In the genomic region with DNA sequence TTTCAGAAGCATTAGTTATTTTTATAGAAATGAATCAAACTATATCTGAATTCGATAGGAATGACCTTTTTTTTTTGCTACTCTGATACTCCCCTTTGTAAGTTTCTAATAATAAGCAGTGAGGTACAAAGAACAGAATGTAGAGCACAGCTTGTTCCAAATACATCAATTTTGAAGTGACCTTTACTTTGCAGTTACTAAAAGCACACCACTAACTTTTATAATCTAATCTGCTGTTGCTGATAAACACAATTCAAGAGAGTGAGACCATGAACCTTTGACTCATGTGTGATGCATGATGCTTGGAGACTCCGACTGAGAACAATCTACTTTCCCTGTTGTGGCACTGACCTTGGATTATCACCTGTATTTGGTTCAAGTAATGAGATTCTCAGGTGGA, we compare ENCODE assay signal across 27 cellular contexts.
"Had no signal": no experiment of that assay in that cellular context is flagged by ENCODE, and none has a peak within 500 bp of the region (broad histone marks: within the 10 kb centered on the region; RNA-seq: fewer than 3 reads in every experiment).

No MANE protein-coding gene starts in this region.

- H3K4me1 ChIP-seq: esophagus squamous epithelium, gastrocnemius medialis, stomach, suprapubic skin, transverse colon had no signal

- H3K27me3 ChIP-seq: esophagus squamous epithelium, gastrocnemius medialis, stomach, suprapubic skin, transverse colon had no signal

- DNase-seq: activated CD4-positive, alpha-beta memory T cell treated with anti-CD3 and anti-CD28 coated beads, Interleukin-2, amount 10 ng/mL, durations not matched to agents 7 days and 5 days; activated CD4-positive, alpha-beta T cell treated with anti-CD3 and anti-CD28 coated beads, Interleukin-2, amount 10 ng/mL, durations not matched to agents 24 days and 14 days; activated CD4-positive, CD25-positive, alpha-beta regulatory T cell treated with anti-CD3 and anti-CD28 coated beads, Interleukin-2, amount 50 U/mL, for 72 hours; activated CD8-positive, alpha-beta memory T cell treated with anti-CD3 and anti-CD28 coated beads, Interleukin-2, amount 50 U/mL, for 48 hours; activated gamma-delta T cell; activated naive CD4-positive, alpha-beta T cell treated with anti-CD3 and anti-CD28 coated beads, Interleukin-2, amount 50 U/mL, for 16 hours; activated T-cell treated with anti-CD3 and anti-CD28 coated beads, Interleukin-2, amount 50 U/mL, for 24 hours; amniotic stem cell; dermis blood vessel endothelial cell; effector CD4-positive, alpha-beta T cell; esophagus squamous epithelium; gastrocnemius medialis; mucosa of descending colon; stimulated activated CD4-positive, alpha-beta T cell treated with anti-CD3 and anti-CD28 coated beads, Interleukin-1b, Interleukin-23, amount 100 ng/mL, for 48 hours; stimulated activated CD4-positive, alpha-beta T cell treated with anti-CD3 and anti-CD28 coated beads, Interleukin-4, amount 100 ng/mL, for 4 hours; stimulated activated CD8-positive, alpha-beta memory T cell treated with anti-CD3 and anti-CD28 coated beads, Interleukin-4, amount 100 ng/mL, for 48 hours; stomach; T-helper 2 cell; transverse colon had no signal

- H3K9me3 ChIP-seq: gastrocnemius medialis, mucosa of descending colon, suprapubic skin, transverse colon had no signal

- H3K4me1 Mint-ChIP-seq: activated CD4-positive, alpha-beta memory T cell treated with anti-CD3 and anti-CD28 coated beads, Interleukin-2, amount 10 ng/mL, durations not matched to agents 7 days and 5 days; activated CD4-positive, alpha-beta T cell treated with anti-CD3 and anti-CD28 coated beads, Interleukin-2, amount 10 ng/mL, durations not matched to agents 24 days and 14 days; central memory CD8-positive, alpha-beta T cell; stimulated activated memory B cell treated with anti-CD40 and anti-IgM and Interleukin-4, amounts not matched to agents 10 μg/mL and 1 μg/mL and 100 μg/mL, for 72 hours had no signal

- H3K27me3 Mint-ChIP-seq: activated CD4-positive, alpha-beta memory T cell treated with anti-CD3 and anti-CD28 coated beads, Interleukin-2, amount 10 ng/mL, durations not matched to agents 7 days and 5 days; activated CD4-positive, alpha-beta T cell treated with anti-CD3 and anti-CD28 coated beads, Interleukin-2, amount 10 ng/mL, durations not matched to agents 24 days and 14 days; natural killer cell treated with Interleukin-12 subunit alpha and Interleukin-12 subunit beta and Interleukin-15 and Interleukin-18, amount 100 ng/mL, for 72 hours; stimulated activated memory B cell treated with anti-CD40 and anti-IgM and Interleukin-4, amounts not matched to agents 10 μg/mL and 1 μg/mL and 100 μg/mL, for 72 hours had no signal

- H3K27ac ChIP-seq: esophagus squamous epithelium, gastrocnemius medialis, skin epidermis, suprapubic skin, transverse colon had no signal

- H3K4me3 Mint-ChIP-seq: activated CD4-positive, alpha-beta memory T cell treated with anti-CD3 and anti-CD28 coated beads, Interleukin-2, amount 10 ng/mL, durations not matched to agents 7 days and 5 days; activated CD4-positive, alpha-beta T cell treated with anti-CD3 and anti-CD28 coated beads, Interleukin-2, amount 10 ng/mL, durations not matched to agents 24 days and 14 days; activated T-cell treated with anti-CD3 and anti-CD28 coated beads, Interleukin-2, amount 50 U/mL, for 24 hours; central memory CD8-positive, alpha-beta T cell; natural killer cell treated with Interleukin-12 subunit alpha and Interleukin-12 subunit beta and Interleukin-15 and Interleukin-18, amount 100 ng/mL, for 72 hours; stimulated activated memory B cell treated with anti-CD40 and anti-IgM and Interleukin-4, amounts not matched to agents 10 μg/mL and 1 μg/mL and 100 μg/mL, for 72 hours had no signal

- H3K36me3 ChIP-seq: esophagus squamous epithelium, gastrocnemius medialis, stomach, suprapubic skin, transverse colon had no signal

- H3K4me3 ChIP-seq: esophagus squamous epithelium, gastrocnemius medialis, lung, mucosa of descending colon, skin epidermis, stomach, suprapubic skin, transverse colon had no signal

- H3K9me3 Mint-ChIP-seq: activated CD4-positive, alpha-beta T cell treated with anti-CD3 and anti-CD28 coated beads, Interleukin-2, amount 10 ng/mL, durations not matched to agents 24 days and 14 days; central memory CD8-positive, alpha-beta T cell had no signal

- H3K36me3 Mint-ChIP-seq: natural killer cell treated with Interleukin-12 subunit alpha and Interleukin-12 subunit beta and Interleukin-15 and Interleukin-18, amount 100 ng/mL, for 72 hours; stimulated activated memory B cell treated with anti-CD40 and anti-IgM and Interleukin-4, amounts not matched to agents 10 μg/mL and 1 μg/mL and 100 μg/mL, for 72 hours had no signal

- H3K27ac Mint-ChIP-seq: activated CD4-positive, alpha-beta memory T cell treated with anti-CD3 and anti-CD28 coated beads, Interleukin-2, amount 10 ng/mL, durations not matched to agents 7 days and 5 days; activated CD4-positive, alpha-beta T cell treated with anti-CD3 and anti-CD28 coated beads, Interleukin-2, amount 10 ng/mL, durations not matched to agents 24 days and 14 days; activated T-cell treated with anti-CD3 and anti-CD28 coated beads, Interleukin-2, amount 50 U/mL, for 24 hours; natural killer cell treated with Interleukin-12 subunit alpha and Interleukin-12 subunit beta and Interleukin-15 and Interleukin-18, amount 100 ng/mL, for 72 hours; stimulated activated memory B cell treated with anti-CD40 and anti-IgM and Interleukin-4, amounts not matched to agents 10 μg/mL and 1 μg/mL and 100 μg/mL, for 72 hours had no signal

- ATAC-seq: gastrocnemius medialis; left lobe of liver; mucosa of descending colon; natural killer cell treated with Interleukin-12 subunit alpha and Interleukin-12 subunit beta and Interleukin-15 and Interleukin-18, amount 100 ng/mL, for 72 hours; sciatic nerve; stimulated activated memory B cell treated with anti-CD40 and anti-IgM and Interleukin-4, amounts not matched to agents 10 μg/mL and 1 μg/mL and 100 μg/mL, for 72 hours had no signal
